ENCODE assay signal across 8 cellular contexts in the genomic region with DNA sequence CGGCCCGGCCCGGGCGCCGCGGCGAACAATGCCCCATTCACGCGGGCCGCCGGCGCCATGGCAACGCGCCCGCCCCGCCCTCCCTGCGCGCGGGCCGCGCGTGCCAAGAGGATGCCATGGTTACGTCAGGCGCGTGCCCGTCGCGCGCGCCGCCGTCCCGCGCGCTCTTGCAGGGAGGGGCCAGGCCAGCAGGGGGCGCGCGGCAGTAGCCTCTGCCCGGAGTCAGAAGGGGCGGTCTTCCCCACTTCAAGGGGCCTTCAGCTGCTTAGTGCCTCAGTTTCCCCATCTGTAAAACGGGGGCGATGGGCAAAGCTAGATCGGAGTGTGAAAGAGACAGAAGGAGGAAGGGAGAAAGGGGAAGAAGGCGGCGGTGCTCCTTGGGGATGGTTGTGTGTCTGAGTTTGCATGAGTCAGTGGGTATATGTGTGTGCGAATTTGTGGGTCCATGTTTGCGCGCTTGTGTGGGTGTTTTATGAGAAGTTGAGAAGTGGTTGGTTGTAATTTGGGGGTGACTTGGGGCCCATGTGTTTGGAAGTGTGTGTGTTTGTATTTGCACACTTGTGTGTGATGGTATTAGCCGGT. TPM values are rescaled to one million over a fixed set of nuclear protein-coding genes. Genes with fewer than 3 reads are reported as not detected.
DNase-seq lines count a peak whose midpoint lies in the region; ATAC-seq and TF ChIP-seq lines count a peak whose summit lies in the region.

No MANE protein-coding gene starts in this region.

- H3K9me3 Mint-ChIP-seq in activated naive CD4-positive, alpha-beta T cell treated with anti-CD3 and anti-CD28 coated beads, Interleukin-2, amount 50 U/mL, for 72 hours: no peaks in the 10 kb centered on the region
- no peaks in the 10 kb centered on the region for H3K9me3 Mint-ChIP-seq in progenitor cell of endocrine pancreas (ENCODE audit: low read depth)
- H3K9me3 Mint-ChIP-seq in type B pancreatic cell: no peaks in the 10 kb centered on the region

- no peak overlapping the region for H3K27ac Mint-ChIP-seq in activated naive CD4-positive, alpha-beta T cell treated with anti-CD3 and anti-CD28 coated beads, Interleukin-2, amount 50 U/mL, for 72 hours
- H3K27ac Mint-ChIP-seq in progenitor cell of endocrine pancreas (no peak overlapping the region), type B pancreatic cell (no peak overlapping the region)

- H3K4me3 Mint-ChIP-seq in progenitor cell of endocrine pancreas (ENCODE audit: low read depth) (no peak overlapping the region), type B pancreatic cell (no peak overlapping the region)

- H3K27me3 Mint-ChIP-seq in progenitor cell of endocrine pancreas: peaks cover 37% of the 10 kb centered on the region
- peaks cover 42% of the 10 kb centered on the region for H3K27me3 Mint-ChIP-seq in type B pancreatic cell

- no peaks in the 10 kb centered on the region for H3K4me1 Mint-ChIP-seq in progenitor cell of endocrine pancreas (ENCODE audit: low read depth)
- peaks cover 11% of the 10 kb centered on the region for H3K4me1 Mint-ChIP-seq in type B pancreatic cell (ENCODE audit: unreplicated experiment)

- no peaks in the 10 kb centered on the region for H3K36me3 Mint-ChIP-seq in activated naive CD4-positive, alpha-beta T cell treated with anti-CD3 and anti-CD28 coated beads, Interleukin-2, amount 50 U/mL, for 72 hours
- H3K36me3 Mint-ChIP-seq in progenitor cell of endocrine pancreas (ENCODE audit: insufficient read depth) (no peaks in the 10 kb centered on the region), type B pancreatic cell (no peaks in the 10 kb centered on the region)

- peak; percentile 45 for DNase-seq in GM04504 (ENCODE audit: low read depth)
- peak; percentile 52 to 65 for DNase-seq in Kasumi-1 (lab: John Stamatoyannopoulos, UW)
- peak; percentile 19 for DNase-seq in SKM-1 (lab: John Stamatoyannopoulos, UW; ENCODE audit: unreplicated experiment)
- DNase-seq in activated naive CD4-positive, alpha-beta T cell treated with anti-CD3 and anti-CD28 coated beads, Interleukin-2, amount 50 U/mL, for 72 hours (ENCODE audit: low spot score in 2 of 2): peak; percentile 78 to 97
- DNase-seq in cardiac septum (ENCODE audit: low spot score): peak; percentile 90
- DNase-seq in progenitor cell of endocrine pancreas (ENCODE audit: low spot score, unreplicated experiment): peak; percentile 73
- peak; percentile 88 for DNase-seq in type B pancreatic cell (ENCODE audit: extremely low spot score, unreplicated experiment)

- intact Hi-C loops in cardiac septum (cut with DNase I): loop anchor here (2.0 to 5.0 kb wide), 2 partner anchors 109 to 169 kb away; a partner anchor contains a TSS

- peak; percentile 74 to 91 for ATAC-seq in activated naive CD4-positive, alpha-beta T cell treated with anti-CD3 and anti-CD28 coated beads, Interleukin-2, amount 50 U/mL, for 72 hours
- no peak for ATAC-seq in HG03457 (IDR thresholded peaks at IDR 0.05; ENCODE audit: unreplicated experiment)

- peak; percentile 92 for TF ChIP-seq CTCF in progenitor cell of endocrine pancreas (IDR thresholded peaks at IDR 0.05; ENCODE audit: unreplicated experiment)
- TF ChIP-seq CTCF in type B pancreatic cell (conservative IDR thresholded peaks at IDR 0.05): peak; percentile 95

RNA-seq across cellular contexts. Expression of a gene that starts 11.6 kb away (rescaled TPM):
- 1 to 10 TPM; 1.8 to 5.4 TPM for total RNA-seq in activated naive CD4-positive, alpha-beta T cell treated with anti-CD3 and anti-CD28 coated beads, Interleukin-2, amount 50 U/mL, for 72 hours
- 123 TPM for total RNA-seq in cardiac septum
- total RNA-seq in progenitor cell of endocrine pancreas: 0.46 and 0.51 TPM in 2 replicates
- 4.2 and 12.4 TPM in 2 replicates for total RNA-seq in type B pancreatic cell (ENCODE audit: low replicate concordance)

RNA-seq across cellular contexts. Expression of a gene that starts 14.3 kb away (rescaled TPM):
- total RNA-seq in activated naive CD4-positive, alpha-beta T cell treated with anti-CD3 and anti-CD28 coated beads, Interleukin-2, amount 50 U/mL, for 72 hours: 1 to 10 TPM in 1 of 2 donors, under 1 TPM in 1; 0.31 to 1.3 TPM
- total RNA-seq in cardiac septum (11.4 TPM), progenitor cell of endocrine pancreas (not detected in 2 replicates), type B pancreatic cell (ENCODE audit: low replicate concordance) (not detected in 2 replicates)

RNA-seq across cellular contexts. Expression of a gene that starts 26.6 kb away (rescaled TPM):
- total RNA-seq in activated naive CD4-positive, alpha-beta T cell treated with anti-CD3 and anti-CD28 coated beads, Interleukin-2, amount 50 U/mL, for 72 hours: 10 to 100 TPM in 1 of 2 donors, 1 to 10 TPM in 1; 7.7 to 26.7 TPM
- total RNA-seq in cardiac septum (23.5 TPM), progenitor cell of endocrine pancreas (16.8 and 20.8 TPM in 2 replicates), type B pancreatic cell (ENCODE audit: low replicate concordance) (23.1 and 24.8 TPM in 2 replicates)

RNA-seq across cellular contexts. Expression of a gene that starts 38.0 kb away (rescaled TPM):
- total RNA-seq in activated naive CD4-positive, alpha-beta T cell treated with anti-CD3 and anti-CD28 coated beads, Interleukin-2, amount 50 U/mL, for 72 hours: 100 to 1,000 TPM; 146 to 207 TPM
- 143 TPM for total RNA-seq in cardiac septum
- total RNA-seq in progenitor cell of endocrine pancreas: 70.4 and 78.8 TPM in 2 replicates
- total RNA-seq in type B pancreatic cell (ENCODE audit: low replicate concordance): 77.1 and 82.3 TPM in 2 replicates

RNA-seq across cellular contexts. Expression of a gene that starts 45.2 kb away (rescaled TPM):
- total RNA-seq in activated naive CD4-positive, alpha-beta T cell treated with anti-CD3 and anti-CD28 coated beads, Interleukin-2, amount 50 U/mL, for 72 hours: 100 to 1,000 TPM; 505 to 624 TPM
- total RNA-seq in cardiac septum (412 TPM), progenitor cell of endocrine pancreas (707 and 730 TPM in 2 replicates), type B pancreatic cell (ENCODE audit: low replicate concordance) (1,188 and 1,294 TPM in 2 replicates)

Comparison
In these comparisons a context has a peak if more than half of its experiments do, and no peak if none do; other contexts are left out.
1. DNase-seq: peak in every context shown above with its lines; median percentile 90 in cardiac septum; 88 in type B pancreatic cell; 88 in activated naive CD4-positive, alpha-beta T cell treated with anti-CD3 and anti-CD28 coated beads, Interleukin-2, amount 50 U/mL, for 72 hours; 73 in progenitor cell of endocrine pancreas; 58 in Kasumi-1; 45 in GM04504; 19 in SKM-1.